In the genomic region with DNA sequence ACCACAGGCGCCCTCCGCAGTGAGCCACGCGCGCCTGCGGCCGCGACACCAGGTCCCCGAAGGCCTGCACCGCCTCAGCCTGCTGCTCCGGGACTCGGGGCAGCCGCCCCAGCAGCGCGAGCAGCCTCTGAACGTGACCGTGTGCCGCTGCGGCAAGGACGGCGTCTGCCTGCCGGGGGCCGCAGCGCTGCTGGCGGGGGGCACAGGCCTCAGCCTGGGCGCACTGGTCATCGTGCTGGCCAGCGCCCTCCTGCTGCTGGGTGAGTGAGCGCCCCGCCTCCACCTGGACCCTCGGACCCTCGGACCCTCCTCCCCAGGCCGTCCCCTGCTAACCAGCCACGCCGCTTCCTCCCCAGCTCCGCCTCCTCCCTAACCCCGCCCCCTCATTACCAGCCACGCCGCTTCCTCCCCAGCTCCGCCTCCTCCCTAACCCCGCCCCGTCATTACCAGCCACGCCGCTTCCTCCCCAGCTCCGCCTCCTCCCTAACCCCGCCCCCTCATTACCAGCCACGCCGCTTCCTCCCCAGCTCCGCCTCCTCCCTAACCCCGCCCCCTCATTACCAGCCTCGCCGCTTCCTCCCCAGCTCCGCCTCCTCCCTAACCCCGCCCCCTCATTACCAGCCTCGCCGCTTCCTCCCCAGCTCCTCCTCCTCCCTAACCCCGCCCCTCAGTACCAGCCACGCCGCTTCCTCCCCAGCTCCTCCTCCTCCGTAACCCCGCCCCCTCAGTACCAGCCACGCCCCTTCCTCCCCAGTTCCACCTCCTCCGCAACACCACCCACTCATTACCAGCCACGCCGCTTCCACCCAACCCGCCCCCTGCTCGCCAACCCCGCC, we compare ENCODE assay signal across 8 cellular contexts. TPM values are rescaled to one million over a fixed set of nuclear protein-coding genes. Genes with fewer than 3 reads are reported as not detected.
A peak's percentile ranks its signal among the peaks of the same experiment; 100 is the strongest.
DNase-seq lines count a peak whose midpoint lies in the region; ATAC-seq and TF ChIP-seq lines count a peak whose summit lies in the region.
"Not testable (repeated sequence)": the region's sequence is repeated elsewhere in the genome, so short reads cannot be mapped to it uniquely, and the experiment has no call there.

No MANE protein-coding gene starts in this region.

- H4K20me1 ChIP-seq in DND-41 (ENCODE audit: insufficient read depth, low read length); PC-3 (ENCODE audit: low read length): not testable (repeated sequence)

- H3K4me1 ChIP-seq in DND-41 (ENCODE audit: insufficient read depth, low read length); PC-3 (ENCODE audit: insufficient read depth, low read length); right cardiac atrium (ENCODE audit: control insufficient read depth, insufficient read depth, low read length); prostate gland (replicated peaks): not testable (repeated sequence)

- H3K4me3 ChIP-seq in DND-41 (ENCODE audit: low read depth in 1 of 2, low read length in 2 of 2) (peak overlapping the region in 1 of 2 experiments; percentile 49; a peak in 2 of 4 replicates), PC-3 (ENCODE audit: low read length) (peak overlapping the region; percentile 67), cardiac fibroblast (replicated peaks in 1 of 2; ENCODE audit: low read depth in 2 of 2, low read length in 2 of 2) (peak overlapping the region; percentile 33 to 59), right cardiac atrium (ENCODE audit: low read length) (peak overlapping the region; percentile 15), prostate gland (peak overlapping the region; percentile 12 to 36)

- not testable (repeated sequence) for H3K9me3 ChIP-seq in DND-41 (ENCODE audit: insufficient read depth, low read length, severe bottlenecking); PC-3 (ENCODE audit: low read length); right cardiac atrium (ENCODE audit: control insufficient read depth, low read length); prostate gland

- DNase-seq in DND-41 (peak; percentile 83), HUDEP-2 (lab: John Stamatoyannopoulos, UW; ENCODE audit: unreplicated experiment in 76 of 76) (peak in 64 of 76 experiments; percentile 12 to 89 (median 72)), PC-3 (peak; percentile 91), cardiac fibroblast (ENCODE audit: low read depth in 2 of 2) (peak; percentile 97 to 99), right cardiac atrium (peak; percentile 78 to 93 (median 83)), prostate gland (ENCODE audit: low spot score) (peak; percentile 48), stromal cell of bone marrow (ENCODE audit: low read depth) (peak; percentile 49)
- DNase-seq in activated CD4-positive, alpha-beta T cell treated with anti-CD3 and anti-CD28 coated beads, Interleukin-2, amount 50 U/mL, for 48 hours: peak; percentile 36 to 52

- H3K79me2 ChIP-seq in DND-41 (ENCODE audit: insufficient read depth, low read length); PC-3 (ENCODE audit: low read length): not testable (repeated sequence)

- POLR2A ChIA-PET in PC-3 (lab: Charles Lee; ENCODE audit: unreplicated experiment): interaction anchor here (0.5 to 1.2 kb wide), 4 partner anchors 21 to 104 kb away, joined by 5 to 15 read pairs (median 6); a partner anchor contains a TSS

- intact Hi-C loops in PC-3 (cut with micrococcal nuclease): loop anchor here (1.0 kb wide), 1 partner anchor 9 kb away; no protein-coding TSS in a partner anchor
- intact Hi-C loops in right cardiac atrium (cut with DNase I); prostate gland (cut with DNase I): not testable (repeated sequence)

- not testable (repeated sequence) for BruUV-seq in PC-3 (replicated peaks; lab: Mats Ljungman, UMichigan)

- H3K27ac ChIP-seq in DND-41 (ENCODE audit: low read length); PC-3 (ENCODE audit: low read length); right cardiac atrium (ENCODE audit: low read length); prostate gland: not testable (repeated sequence)

- WGBS in right cardiac atrium: 4% methylated on average over 68 of the region's 68 CpGs
- 2% methylated on average over 54 of the region's 68 CpGs for WGBS in prostate gland

- H3F3A ChIP-seq in PC-3 (ENCODE audit: low read length, unreplicated experiment): not testable (repeated sequence)

- ATAC-seq in DND-41 (ENCODE audit: insufficient read depth, low read depth) (peak; percentile 44), PC-3 (peak; percentile 49), right cardiac atrium (peak; percentile 35 to 58)

- TF ChIP-seq POLR2A in prostate gland (IDR thresholded peaks at IDR 0.05): not testable (repeated sequence)

- CTCF ChIA-PET in PC-3 (lab: Charles Lee): interaction anchor here (0.6 to 1.4 kb wide), 3 partner anchors 9 to 408 kb away, joined by 3 read pairs; a partner anchor contains a TSS

- H2AFZ ChIP-seq in DND-41 (ENCODE audit: low read depth, low read length): peak overlapping the region; percentile 33; the same call in 1 of the 2 replicates
- H2AFZ ChIP-seq in PC-3 (ENCODE audit: low read length): peak overlapping the region; percentile 65; the same call in 1 of the 2 replicates

- not testable (repeated sequence) for H3K9me2 ChIP-seq in PC-3 (replicated peaks; ENCODE audit: low read length)

- not testable (repeated sequence) for TF ChIP-seq CTCF in DND-41 (IDR thresholded peaks at IDR 0.05; ENCODE audit: borderline replicate concordance, extremely low read depth, low read length, poor library complexity, severe bottlenecking); PC-3 (conservative IDR thresholded peaks at IDR 0.05; ENCODE audit: low read depth, low read length); cardiac fibroblast (IDR thresholded peaks at IDR 0.05; ENCODE audit: low read depth, low read length); prostate gland (IDR thresholded peaks at IDR 0.05)

- H3K4me2 ChIP-seq in DND-41 (ENCODE audit: insufficient read depth, low read length) (peak overlapping the region; percentile 68), PC-3 (ENCODE audit: low read length) (peak overlapping the region; percentile 89)

- not testable (repeated sequence) for H3K27me3 ChIP-seq in DND-41 (ENCODE audit: insufficient read depth, low read length, poor library complexity); PC-3 (ENCODE audit: low read length); right cardiac atrium (ENCODE audit: control insufficient read depth, insufficient read depth); prostate gland (replicated peaks; ENCODE audit: insufficient read depth)

- H3K9ac ChIP-seq in DND-41 (ENCODE audit: low read depth, low read length): 0 out of 2 replicates have a peak overlapping the region, but pooled peaks have one; percentile 21
- H3K9ac ChIP-seq in PC-3 (ENCODE audit: low read length): peak overlapping the region; percentile 68

- not testable (repeated sequence) for H3K36me3 ChIP-seq in DND-41 (ENCODE audit: insufficient read depth, low read length); PC-3 (ENCODE audit: low read depth, low read length); prostate gland

RNA-seq across cellular contexts. Expression of a gene that starts 7.9 kb away (rescaled TPM):
- total RNA-seq in PC-3 (2014; rRNA removed): 5.6 and 8.4 TPM in 2 replicates
- under 1 TPM in 2 of 4 donors, not detected in 2; 0.12 to 0.69 TPM for total RNA-seq in right cardiac atrium
- 0.05 TPM for polyA plus RNA-seq in right cardiac atrium
- 1 to 10 TPM in 1 of 2 donors, not detected in 1; 4.6 TPM for total RNA-seq in prostate gland

RNA-seq across cellular contexts. Expression of a gene that starts 20.9 kb away (rescaled TPM):
- total RNA-seq in PC-3 (2014; rRNA removed) (1.5 and 1.9 TPM in 2 replicates), right cardiac atrium (under 1 TPM; 0.09 to 0.14 (median 0.13) TPM), prostate gland (1 to 10 TPM in 1 of 2 donors, under 1 TPM in 1; 0.64 to 2.7 TPM)
- polyA plus RNA-seq in right cardiac atrium: 0.05 TPM

RNA-seq across cellular contexts. Expression of a gene that starts 25.1 kb away (rescaled TPM):
- 15.3 and 17.3 TPM in 2 replicates for total RNA-seq in PC-3 (2014; rRNA removed)
- total RNA-seq in right cardiac atrium: 1 to 10 TPM; 6.6 to 9.0 (median 8.0) TPM
- 1.6 TPM for polyA plus RNA-seq in right cardiac atrium
- 10 to 100 TPM; 12.9 to 30.2 TPM for total RNA-seq in prostate gland

Comparison
In these comparisons a context has a peak if more than half of its experiments do, and no peak if none do; other contexts are left out.
1. DNase-seq: peak in every context shown above with its lines; median percentile 98 in cardiac fibroblast; 91 in PC-3; 83 in DND-41; 83 in right cardiac atrium; 72 in HUDEP-2; 49 in stromal cell of bone marrow; 48 in prostate gland; 44 in activated CD4-positive, alpha-beta T cell treated with anti-CD3 and anti-CD28 coated beads, Interleukin-2, amount 50 U/mL, for 48 hours.